In genomic region chr11:73430326-73430725, GRCh38 we compare ENCODE assay signal across 26 cellular contexts.
"Had no signal": no experiment of that assay in that cellular context is flagged by ENCODE, and none has a peak within 500 bp of the region (broad histone marks: within the 10 kb centered on the region; RNA-seq: fewer than 3 reads in every experiment).

No MANE protein-coding gene starts in this region.

- H3K36me3 Mint-ChIP-seq: activated naive CD8-positive, alpha-beta T cell treated with anti-CD3 and anti-CD28 coated beads for 36 hours; IgD-negative memory B cell had no signal

- H3K27me3 ChIP-seq: cardiac muscle cell, Peyer's patch had no signal

- H3K9me3 ChIP-seq: Peyer's patch had no signal

- H3K27ac ChIP-seq: cardiac muscle cell, Peyer's patch, RWPE1 had no signal

- H3K27me3 Mint-ChIP-seq: activated CD4-positive, alpha-beta T cell treated with anti-CD3 and anti-CD28 coated beads, Interleukin-2, amount 10 ng/mL, durations not matched to agents 24 days and 14 days; activated CD8-positive, alpha-beta T cell treated with anti-CD3 and anti-CD28 coated beads for 36 hours; activated naive CD8-positive, alpha-beta T cell treated with anti-CD3 and anti-CD28 coated beads for 36 hours; activated T-helper 17 cell treated with anti-CD3 and anti-CD28 coated beads, Interleukin-2, amount 50 U/mL, for 72 hours; IgD-negative memory B cell had no signal

- H3K4me1 ChIP-seq: Peyer's patch had no signal

- H3K4me3 Mint-ChIP-seq: activated CD4-positive, alpha-beta T cell treated with anti-CD3 and anti-CD28 coated beads, Interleukin-2, amount 10 ng/mL, durations not matched to agents 24 days and 14 days; activated CD8-positive, alpha-beta T cell treated with anti-CD3 and anti-CD28 coated beads for 36 hours; activated naive CD8-positive, alpha-beta T cell treated with anti-CD3 and anti-CD28 coated beads for 36 hours; activated T-cell treated with anti-CD3 and anti-CD28 coated beads, Interleukin-2, amount 50 U/mL, for 72 hours; activated T-helper 17 cell treated with anti-CD3 and anti-CD28 coated beads, Interleukin-2, amount 50 U/mL, for 72 hours; IgD-negative memory B cell had no signal

- H3K4me3 ChIP-seq: cardiac muscle cell, Peyer's patch had no signal

- H3K36me3 ChIP-seq: cardiac muscle cell, Peyer's patch had no signal

- H3K9me3 Mint-ChIP-seq: activated CD4-positive, alpha-beta T cell treated with anti-CD3 and anti-CD28 coated beads, Interleukin-2, amount 10 ng/mL, durations not matched to agents 24 days and 14 days; activated CD8-positive, alpha-beta T cell treated with anti-CD3 and anti-CD28 coated beads for 36 hours; activated naive CD8-positive, alpha-beta T cell treated with anti-CD3 and anti-CD28 coated beads for 36 hours; activated T-cell treated with anti-CD3 and anti-CD28 coated beads, Interleukin-2, amount 50 U/mL, for 72 hours; activated T-helper 17 cell treated with anti-CD3 and anti-CD28 coated beads, Interleukin-2, amount 50 U/mL, for 72 hours; IgD-negative memory B cell had no signal

- H3K27ac Mint-ChIP-seq: activated CD4-positive, alpha-beta T cell treated with anti-CD3 and anti-CD28 coated beads, Interleukin-2, amount 10 ng/mL, durations not matched to agents 24 days and 14 days; activated CD8-positive, alpha-beta T cell treated with anti-CD3 and anti-CD28 coated beads for 36 hours; activated naive CD8-positive, alpha-beta T cell treated with anti-CD3 and anti-CD28 coated beads for 36 hours; activated T-cell treated with anti-CD3 and anti-CD28 coated beads, Interleukin-2, amount 50 U/mL, for 72 hours; activated T-helper 17 cell treated with anti-CD3 and anti-CD28 coated beads, Interleukin-2, amount 50 U/mL, for 72 hours had no signal

- DNase-seq: activated CD4-positive, alpha-beta T cell treated with anti-CD3 and anti-CD28 coated beads, Interleukin-2, amount 10 ng/mL, durations not matched to agents 24 days and 14 days; activated CD4-positive, alpha-beta T cell treated with anti-CD3 and anti-CD28 coated beads, Interleukin-2, amount 50 U/mL, for 4 hours; activated CD8-positive, alpha-beta T cell treated with anti-CD3 and anti-CD28 coated beads for 36 hours; activated effector memory CD4-positive, alpha-beta T cell treated with anti-CD3 and anti-CD28 coated beads, Interleukin-2, amount 50 U/mL, for 16 hours; activated naive CD4-positive, alpha-beta T cell; activated naive CD4-positive, alpha-beta T cell treated with anti-CD3 and anti-CD28 coated beads, Interleukin-2, amount 50 U/mL, for 16 hours; activated naive CD8-positive, alpha-beta T cell treated with anti-CD3 and anti-CD28 coated beads for 36 hours; activated T-cell treated with anti-CD3 and anti-CD28 coated beads, Interleukin-2, amount 50 U/mL, for 1 hour; activated T-cell treated with anti-CD3 and anti-CD28 coated beads, Interleukin-2, amount 50 U/mL, for 72 hours; amniotic stem cell; aorta; Karpas-422; KBM-7; NCI-H1105; NCI-H1417 treated with DMSO at 0.1 percent for 48 hours; NCI-H1930; NCI-H345; NCI-H524 treated with DMSO at 0.1 percent for 48 hours; Peyer's patch; SIG-M5; T1000 had no signal

- ATAC-seq: activated CD8-positive, alpha-beta T cell treated with anti-CD3 and anti-CD28 coated beads for 36 hours; activated T-cell treated with anti-CD3 and anti-CD28 coated beads, Interleukin-2, amount 50 U/mL, for 72 hours; activated T-helper 17 cell treated with anti-CD3 and anti-CD28 coated beads, Interleukin-2, amount 50 U/mL, for 72 hours; Right ventricle myocardium inferior had no signal
